8 cellular contexts compared by ENCODE assay signal in the genomic region with DNA sequence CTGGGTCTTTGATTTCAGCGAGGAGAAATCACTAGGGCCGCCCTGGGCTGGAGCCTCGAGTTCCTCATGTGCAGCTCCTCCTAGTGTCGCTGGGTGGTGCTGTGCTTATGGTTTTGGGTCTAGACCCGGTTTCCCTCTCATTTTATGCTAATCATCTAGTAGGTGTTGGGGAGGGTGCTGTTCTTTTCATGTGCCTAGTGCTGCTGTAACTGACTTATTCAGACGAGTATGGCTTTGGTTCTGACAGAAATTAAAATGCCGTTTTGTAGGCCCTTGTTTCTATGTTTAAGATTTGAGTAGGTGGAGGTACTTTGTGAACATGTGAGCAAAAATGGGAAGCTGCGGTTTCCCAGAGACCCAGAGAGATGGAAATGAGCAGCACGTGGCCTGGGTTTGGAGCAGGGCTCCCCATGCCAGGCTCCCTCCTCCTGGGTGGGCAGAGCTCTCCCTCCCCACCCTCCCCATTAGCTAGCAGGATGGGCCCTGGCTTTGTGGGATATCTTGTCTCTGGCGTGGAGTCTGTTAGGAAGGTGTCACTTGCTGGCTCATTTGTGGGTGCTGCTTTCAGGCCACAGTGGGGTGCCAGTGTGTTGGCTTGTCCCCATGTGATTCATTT.
DNase-seq lines count a peak whose midpoint lies in the region; TF ChIP-seq lines count a peak whose summit lies in the region.

No MANE protein-coding gene starts in this region.

- H3K79me2 ChIP-seq in GM23248 (ENCODE audit: insufficient read depth) (no peaks in the 10 kb centered on the region), KMS-11 (ENCODE audit: insufficient read depth, low read depth) (no peaks in the 10 kb centered on the region)

- peak overlapping the region; percentile 12 for H3K4me3 Mint-ChIP-seq in activated naive CD8-positive, alpha-beta T cell treated with anti-CD3 and anti-CD28 coated beads for 36 hours

- peak overlapping the region; percentile 20 for H3K4me2 ChIP-seq in GM23248 (ENCODE audit: unreplicated experiment)
- no peak overlapping the region for H3K4me2 ChIP-seq in KMS-11

- no peaks in the 10 kb centered on the region for H3K9me2 ChIP-seq in GM23248 (ENCODE audit: insufficient read depth)

- H3K27me3 ChIP-seq in GM23248 (replicated peaks; ENCODE audit: insufficient read depth) (no peaks in the 10 kb centered on the region), KMS-11 (ENCODE audit: insufficient read depth, low read depth) (no peaks in the 10 kb centered on the region), cardiac muscle cell (no peaks in the 10 kb centered on the region), prostate gland (replicated peaks; ENCODE audit: insufficient read depth) (no peaks in the 10 kb centered on the region)

- POLR2A ChIA-PET in GM10248 (lab: Yijun Ruan, JAX), result interaction anchor here (0.6 kb wide), 2 partner anchors 54 to 404 kb away, joined by 4 read pairs; no protein-coding TSS in a partner anchor

- H3K9me3 ChIP-seq in GM23248 (ENCODE audit: low read depth), result no peaks in the 10 kb centered on the region
- no peaks in the 10 kb centered on the region for H3K9me3 ChIP-seq in cardiac muscle cell (ENCODE audit: low read depth)
- H3K9me3 ChIP-seq in prostate gland, result no peaks in the 10 kb centered on the region

- CTCF ChIA-PET in GM10248 (lab: Yijun Ruan, JAX), result interaction anchor here (0.7 to 5.7 kb wide), 43 partner anchors 9 to 974 kb away, joined by 3 to 69 read pairs (median 4); a partner anchor contains a TSS

- H3K9me3 Mint-ChIP-seq in activated naive CD8-positive, alpha-beta T cell treated with anti-CD3 and anti-CD28 coated beads for 36 hours, result no peaks in the 10 kb centered on the region

- H3K27ac ChIP-seq in GM23248 (no peak overlapping the region), KMS-11 (no peak overlapping the region), cardiac muscle cell (no peak overlapping the region), prostate gland (peak overlapping the region in 1 of 2 donors; percentile 35)

- H3K27ac Mint-ChIP-seq in activated naive CD8-positive, alpha-beta T cell treated with anti-CD3 and anti-CD28 coated beads for 36 hours, result peak overlapping the region; percentile 77

- DNase-seq in GM10248 (ENCODE audit: extremely low spot score) (peak; percentile 56), GM23248 (peak; percentile 83), RKO (ENCODE audit: low spot score) (peak; percentile 19), cardiac muscle cell (ENCODE audit: low read depth in 1 of 2, low spot score in 1 of 2) (peak; percentile 79 to 83), prostate gland (ENCODE audit: low spot score) (peak; percentile 42), cerebellar nuclear complex (lab: John Stamatoyannopoulos, UW) (no peak)
- peak; percentile 56 for DNase-seq in activated naive CD8-positive, alpha-beta T cell treated with anti-CD3 and anti-CD28 coated beads for 36 hours

- H3K9ac ChIP-seq in GM23248 (no peak overlapping the region), KMS-11 (no peak overlapping the region)

- no peaks in the 10 kb centered on the region; the same call in 1 of the 2 replicates for H3F3A ChIP-seq in GM23248 (ENCODE audit: insufficient read depth)

- H2AFZ ChIP-seq in GM23248 (peak overlapping the region; percentile 34), KMS-11 (ENCODE audit: low read depth) (no peak overlapping the region)

- 19 to 21% methylated on average over 10 of the region's 10 CpGs for WGBS in GM23248 (ENCODE audit: low coverage in 1 of 2, low lambda C conversion rate in 2 of 2, missing lambda C conversion rate in 2 of 2), 2 experiments
- WGBS in prostate gland, result 43% methylated on average over 10 of the region's 10 CpGs

- H3K4me3 ChIP-seq in GM23248 (no peak overlapping the region), KMS-11 (IDR thresholded peaks at IDR 0.05; ENCODE audit: insufficient read depth, low read depth, low read length) (no peak overlapping the region), cardiac muscle cell (no peak overlapping the region), prostate gland (no peak overlapping the region)

- H3K4me1 ChIP-seq in GM23248 (ENCODE audit: insufficient read depth) (no peaks in the 10 kb centered on the region), KMS-11 (ENCODE audit: low read depth, poor library complexity, severe bottlenecking) (peaks cover 16% of the 10 kb centered on the region), cardiac muscle cell (ENCODE audit: low read depth) (peaks cover 21% of the 10 kb centered on the region), prostate gland (replicated peaks) (peaks cover 3% of the 10 kb centered on the region)

- H4K20me1 ChIP-seq in GM23248 (ENCODE audit: insufficient read depth) (no peaks in the 10 kb centered on the region), KMS-11 (ENCODE audit: insufficient read depth) (no peaks in the 10 kb centered on the region)

- H3K36me3 ChIP-seq in GM23248 (ENCODE audit: low read depth) (no peaks in the 10 kb centered on the region), KMS-11 (ENCODE audit: insufficient read depth) (no peaks in the 10 kb centered on the region), cardiac muscle cell (no peaks in the 10 kb centered on the region), prostate gland (no peaks in the 10 kb centered on the region)

- peaks cover 27% of the 10 kb centered on the region for H3K4me1 Mint-ChIP-seq in activated naive CD8-positive, alpha-beta T cell treated with anti-CD3 and anti-CD28 coated beads for 36 hours

- TF ChIP-seq CTCF in GM10248 (IDR thresholded peaks at IDR 0.05; ENCODE audit: control extremely low read depth, extremely low read depth, low read depth, missing control alignments) (peak; percentile 79), KMS-11 (conservative IDR thresholded peaks at IDR 0.05; ENCODE audit: low read depth, low read length) (peak; percentile 76), cardiac muscle cell (IDR thresholded peaks at IDR 0.05; ENCODE audit: low read depth, low read length) (peak; percentile 96), prostate gland (IDR thresholded peaks at IDR 0.05) (peak; percentile 38 to 54 (median 50))

- in situ Hi-C loops in GM23248 (cut with MboI), result no loop called here

- H3K36me3 Mint-ChIP-seq in activated naive CD8-positive, alpha-beta T cell treated with anti-CD3 and anti-CD28 coated beads for 36 hours, result peaks cover 9% of the 10 kb centered on the region

- H3K27me3 Mint-ChIP-seq in activated naive CD8-positive, alpha-beta T cell treated with anti-CD3 and anti-CD28 coated beads for 36 hours, result no peaks in the 10 kb centered on the region

- no peak for TF ChIP-seq POLR2A in prostate gland (IDR thresholded peaks at IDR 0.05)

- intact Hi-C loops in prostate gland (cut with DNase I), result loop anchor here (5.0 kb wide), 1 partner anchor 403 kb away; no protein-coding TSS in a partner anchor

Comparison
In these comparisons a context has a peak if more than half of its experiments do, and no peak if none do; other contexts are left out.
1. DNase-seq: peak in GM10248 (single experiment), GM23248 (single experiment), RKO (single experiment), activated naive CD8-positive, alpha-beta T cell treated with anti-CD3 and anti-CD28 coated beads for 36 hours (single experiment), cardiac muscle cell (2 of 2) and prostate gland (single experiment); none in cerebellar nuclear complex (0 of 2).
2. Peak in every context shown above with its lines, with median percentiles within 50 percentile points of each other: CTCF ChIP-seq.